In genomic region chr6:63935732-63936131, GRCh38 we compare ENCODE assay signal across 8 cellular contexts.
"Had no signal": no experiment of that assay in that cellular context is flagged by ENCODE, and none has a peak within 500 bp of the region (broad histone marks: within the 10 kb centered on the region; RNA-seq: fewer than 3 reads in every experiment).

No MANE protein-coding gene starts in this region.

- H3K9me3 ChIP-seq: HAP-1 had no signal

- ATAC-seq: HCT116 had no signal

- H3K4me3 ChIP-seq: GM23248, HAP-1 had no signal

- DNase-seq: GM23248, GOT3, H7, HFFc6, KBM-7 had no signal

- H3K4me1 ChIP-seq: HAP-1 had no signal

- H3K9ac ChIP-seq: GM23248 had no signal

- H3K36me3 ChIP-seq: HAP-1 had no signal

- H2AFZ ChIP-seq: GM23248 had no signal

- H3K27ac ChIP-seq: GM23248, HL-60 had no signal
